ENCODE assay signal across 1 cellular context in the genomic region with DNA sequence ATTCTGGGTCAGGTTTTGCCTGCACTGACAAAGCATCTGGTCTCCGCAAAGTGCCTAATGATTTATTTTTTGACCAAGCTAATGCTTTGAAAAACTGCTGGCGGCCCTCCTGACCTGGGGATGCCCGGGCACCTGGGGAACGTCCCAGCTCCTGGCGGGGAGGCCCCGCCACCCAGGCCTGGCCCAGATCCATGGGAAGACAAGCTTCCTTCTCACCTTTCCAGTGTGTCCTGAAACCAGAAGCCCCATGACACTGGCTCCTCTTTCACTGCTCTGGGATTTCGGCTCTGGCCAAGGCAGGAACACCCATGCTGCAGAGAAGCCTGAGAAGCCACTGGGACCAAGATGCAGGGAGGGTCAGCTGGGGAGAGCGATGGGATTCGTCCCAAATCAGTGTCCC.
TF ChIP-seq lines count a peak whose summit lies in the region.

No MANE protein-coding gene starts in this region.

TF ChIP-seq in IMR-90, 13 proteins besides CTCF, POLR2A, EP300 and RAD21 (continued from another document):
- TF ChIP-seq, protein P1, sequence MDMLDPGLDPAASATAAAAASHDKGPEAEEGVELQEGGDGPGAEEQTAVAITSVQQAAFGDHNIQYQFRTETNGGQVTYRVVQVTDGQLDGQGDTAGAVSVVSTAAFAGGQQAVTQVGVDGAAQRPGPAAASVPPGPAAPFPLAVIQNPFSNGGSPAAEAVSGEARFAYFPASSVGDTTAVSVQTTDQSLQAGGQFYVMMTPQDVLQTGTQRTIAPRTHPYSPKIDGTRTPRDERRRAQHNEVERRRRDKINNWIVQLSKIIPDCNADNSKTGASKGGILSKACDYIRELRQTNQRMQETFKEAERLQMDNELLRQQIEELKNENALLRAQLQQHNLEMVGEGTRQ (IDR thresholded peaks at IDR 0.05; ENCODE audit: low read depth, low read length), result no peak
- no peak for TF ChIP-seq NFE2L2 (IDR thresholded peaks at IDR 0.05; ENCODE audit: low read depth, low read length)
- no peak for TF ChIP-seq FOS (IDR thresholded peaks at IDR 0.05; ENCODE audit: low read depth, low read length)
- no peak for TF ChIP-seq MAFK (IDR thresholded peaks at IDR 0.05; ENCODE audit: low read depth, low read length)
- TF ChIP-seq MXI1 (IDR thresholded peaks at IDR 0.05; ENCODE audit: borderline replicate concordance, low read depth, low read length), result no peak
- no peak for TF ChIP-seq CHD1 (IDR thresholded peaks at IDR 0.05; ENCODE audit: low read depth, low read length)
- no peak for TF ChIP-seq MAZ (IDR thresholded peaks at IDR 0.05; ENCODE audit: borderline replicate concordance, low read depth, low read length)
